In the genomic region with DNA sequence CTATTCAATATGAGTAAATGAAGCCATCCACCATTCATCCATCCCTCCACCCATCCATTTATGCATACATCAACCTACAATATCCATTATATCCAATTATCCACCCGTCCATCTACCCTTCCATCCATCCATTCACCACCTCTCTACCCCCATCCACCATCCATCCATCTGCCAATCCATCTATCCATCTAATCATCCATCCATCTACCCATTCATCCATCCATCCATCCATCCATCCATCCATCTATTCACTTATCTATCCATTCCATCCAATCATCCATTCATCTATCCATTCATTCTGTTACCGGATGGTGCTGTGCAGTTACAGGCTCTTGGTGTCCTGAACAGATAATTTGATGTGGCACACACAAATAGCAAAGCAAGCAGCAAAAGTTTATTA, we compare ENCODE assay signal across 9 cellular contexts. TPM values are rescaled to one million over a fixed set of nuclear protein-coding genes. Genes with fewer than 3 reads are reported as not detected.
"Had no signal": no experiment of that assay in that cellular context is flagged by ENCODE, and none has a peak within 500 bp of the region (broad histone marks: within the 10 kb centered on the region; RNA-seq: fewer than 3 reads in every experiment).

No MANE protein-coding gene starts in this region.

- DNase-seq: KBM-7, KG1 had no signal

- H3K4me2 ChIP-seq: KMS-11 had no signal

- FAIRE-seq: HTR-8/SVneo, K562 had no signal

- H3K9ac ChIP-seq: KMS-11 had no signal

- ATAC-seq: K562 had no signal

- H3K4me3 ChIP-seq: K562 had no signal

- H3K27ac ChIP-seq: HL-60, KMS-11 had no signal

RNA-seq across cellular contexts. Expression of gene PAEP, which starts 10.7 kb away (rescaled TPM):
- total RNA-seq: HT-29 had no signal
- polyA plus RNA-seq: IgD-negative memory B cell had no signal

RNA-seq across cellular contexts. Expression of gene OBP2A, which starts 26.3 kb away (rescaled TPM):
- total RNA-seq: HT-29, K562 had no signal
- polyA plus RNA-seq: IgD-negative memory B cell, K562 had no signal

RNA-seq across cellular contexts. Expression of gene LCN1, which starts 51.0 kb away (rescaled TPM):
- total RNA-seq: HT-29, HT1080, K562 had no signal
- polyA plus RNA-seq: IgD-negative memory B cell, K562 had no signal
